Comparison of ENCODE assay signal across 11 cellular contexts in genomic region chr7:130971297-130971696, GRCh38.
DNase-seq lines count a peak whose midpoint lies in the region; FAIRE-seq and TF ChIP-seq lines count a peak whose summit lies in the region.
"Had no signal": no experiment of that assay in that cellular context is flagged by ENCODE, and none has a peak within 500 bp of the region (broad histone marks: within the 10 kb centered on the region; RNA-seq: fewer than 3 reads in every experiment).

No MANE protein-coding gene starts in this region.

- H3K4me3 Mint-ChIP-seq in activated naive CD8-positive, alpha-beta T cell treated with anti-CD3 and anti-CD28 coated beads for 36 hours = peak overlapping the region; percentile 54
- H3K4me3 Mint-ChIP-seq: neural progenitor cell had no signal

- DNase-seq in GM12891 (ENCODE audit: insufficient read length, low spot score) = no peak
- peak in 3 of 5 experiments; percentile 22 to 88 (median 53) for DNase-seq in T-helper 2 cell
- peak; percentile 66 for DNase-seq in activated naive CD8-positive, alpha-beta T cell treated with anti-CD3 and anti-CD28 coated beads for 36 hours
- DNase-seq in stimulated activated CD4-positive, alpha-beta T cell treated with anti-CD3 and anti-CD28 coated beads, Interleukin-2, amount 100 ng/mL, for 24 hours = peak; percentile 70 to 71
- no peak for DNase-seq in GM20000 (ENCODE audit: low spot score)
- DNase-seq in AG08395 (ENCODE audit: low spot score) = no peak
- DNase-seq in HK-2 (ENCODE audit: unreplicated experiment) = no peak
- no peak for DNase-seq in SW 1271 (lab: John Stamatoyannopoulos, UW)
- DNase-seq: Calu3 had no signal

- TF ChIP-seq CTCF in GM20000 (IDR thresholded peaks at IDR 0.05; ENCODE audit: extremely low read depth, missing control alignments) = no peak

- H3K9me3 Mint-ChIP-seq in activated naive CD8-positive, alpha-beta T cell treated with anti-CD3 and anti-CD28 coated beads for 36 hours = peaks cover 25% of the 10 kb centered on the region

- no peak for TF ChIP-seq POLR2A in GM12891 (IDR thresholded peaks at IDR 0.05; ENCODE audit: low read depth, low read length)

- no peaks in the 10 kb centered on the region for H3K27me3 Mint-ChIP-seq in activated naive CD8-positive, alpha-beta T cell treated with anti-CD3 and anti-CD28 coated beads for 36 hours

- peak overlapping the region; percentile 93 for H3K27ac Mint-ChIP-seq in activated naive CD8-positive, alpha-beta T cell treated with anti-CD3 and anti-CD28 coated beads for 36 hours
- H3K27ac Mint-ChIP-seq: neural progenitor cell had no signal

- peak; percentile 26 for FAIRE-seq in GM12891 (lab: Jason Lieb, UNC)
- FAIRE-seq: GM12892 had no signal

- peaks cover 77% of the 10 kb centered on the region for H3K4me1 Mint-ChIP-seq in activated naive CD8-positive, alpha-beta T cell treated with anti-CD3 and anti-CD28 coated beads for 36 hours
- H3K4me1 Mint-ChIP-seq: neural progenitor cell had no signal

- H3K36me3 Mint-ChIP-seq in activated naive CD8-positive, alpha-beta T cell treated with anti-CD3 and anti-CD28 coated beads for 36 hours = peaks cover 64% of the 10 kb centered on the region

TF ChIP-seq in GM12891, 5 proteins besides CTCF, POLR2A, EP300 and RAD21:
- TF ChIP-seq POLR2AphosphoS5 (IDR thresholded peaks at IDR 0.05; ENCODE audit: low read depth, low read length) = no peak
- no peak for TF ChIP-seq PAX5 (IDR thresholded peaks at IDR 0.05; ENCODE audit: insufficient read depth, low read length, severe bottlenecking)
- no peak for TF ChIP-seq SPI1 (IDR thresholded peaks at IDR 0.05; ENCODE audit: low read depth, low read length)
- no peak for TF ChIP-seq TAF1 (IDR thresholded peaks at IDR 0.05; ENCODE audit: low read depth, low read length)
- no peak for TF ChIP-seq POU2F2 (IDR thresholded peaks at IDR 0.05; ENCODE audit: low read depth, low read length)

Comparison
In these comparisons a context has a peak if more than half of its experiments do, and no peak if none do; other contexts are left out.
1. DNase-seq: peak in T-helper 2 cell (3 of 5), activated naive CD8-positive, alpha-beta T cell treated with anti-CD3 and anti-CD28 coated beads for 36 hours (single experiment) and stimulated activated CD4-positive, alpha-beta T cell treated with anti-CD3 and anti-CD28 coated beads, Interleukin-2, amount 100 ng/mL, for 24 hours (2 of 2); none in GM12891 (single experiment), GM20000 (single experiment), AG08395 (single experiment), HK-2 (single experiment) and SW 1271 (0 of 2).